Comparison of ENCODE assay signal across 10 cellular contexts in genomic region chr3:134372405-134373277, GRCh38. TPM values are rescaled to one million over a fixed set of nuclear protein-coding genes. Genes with fewer than 3 reads are reported as not detected.
DNase-seq lines count a peak whose midpoint lies in the region; ATAC-seq and TF ChIP-seq lines count a peak whose summit lies in the region.
"Had no signal": no experiment of that assay in that cellular context is flagged by ENCODE, and none has a peak within 500 bp of the region (broad histone marks: within the 10 kb centered on the region; RNA-seq: fewer than 3 reads in every experiment).

No MANE protein-coding gene starts in this region.

- peak overlapping the region; percentile 100 for H3K9ac ChIP-seq in endodermal cell (ENCODE audit: extremely low read depth, low read length, poor library complexity, severe bottlenecking)
- H3K9ac ChIP-seq in muscle layer of colon (ENCODE audit: low read length): peak overlapping the region; percentile 81
- no peak overlapping the region for H3K9ac ChIP-seq in MM.1S (ENCODE audit: low read length)

- peaks cover 41% of the 10 kb centered on the region for H3K36me3 ChIP-seq in endodermal cell (ENCODE audit: control insufficient read depth, insufficient read depth, low read length)
- peaks cover 47% of the 10 kb centered on the region for H3K36me3 ChIP-seq in muscle layer of colon (ENCODE audit: insufficient read depth, low read length)
- peaks cover 7% of the 10 kb centered on the region for H3K36me3 ChIP-seq in urinary bladder (ENCODE audit: insufficient read depth)
- no peaks in the 10 kb centered on the region for H3K36me3 ChIP-seq in MM.1S (replicated peaks; ENCODE audit: insufficient read depth, low read length)

- H3K9me2 ChIP-seq in MM.1S (replicated peaks; ENCODE audit: insufficient read depth, low read length): no peaks in the 10 kb centered on the region

- no peaks in the 10 kb centered on the region for H3K79me2 ChIP-seq in MM.1S (ENCODE audit: low read length)

- no peak overlapping the region for H3K27ac Mint-ChIP-seq in activated naive CD8-positive, alpha-beta T cell
- H3K27ac Mint-ChIP-seq in activated naive CD8-positive, alpha-beta T cell treated with anti-CD3 and anti-CD28 coated beads, Interleukin-2, amount 50 U/mL, for 24 hours: no peak overlapping the region
- H3K27ac Mint-ChIP-seq in endodermal cell: peak overlapping the region; percentile 96
- no peak overlapping the region for H3K27ac Mint-ChIP-seq in activated CD8-positive, alpha-beta memory T cell treated with anti-CD3 and anti-CD28 coated beads, Interleukin-2, amount 10 ng/mL, durations not matched to agents 7 days and 5 days

- CTCF ChIA-PET in activated CD8-positive, alpha-beta memory T cell treated with anti-CD3 and anti-CD28 coated beads, Interleukin-2, amount 10 ng/mL, durations not matched to agents 7 days and 5 days (lab: Charles Lee): no interaction called here

- no peaks in the 10 kb centered on the region for H4K20me1 ChIP-seq in MM.1S (ENCODE audit: insufficient read depth, low read length)

- H3K9me3 ChIP-seq in endodermal cell (ENCODE audit: control insufficient read depth, low read length) (no peaks in the 10 kb centered on the region), muscle layer of colon (ENCODE audit: low read length) (no peaks in the 10 kb centered on the region), MM.1S (replicated peaks; ENCODE audit: insufficient read depth, low read length) (no peaks in the 10 kb centered on the region)

- H3K4me3 Mint-ChIP-seq in activated naive CD8-positive, alpha-beta T cell: peak overlapping the region; percentile 32
- H3K4me3 Mint-ChIP-seq in activated naive CD8-positive, alpha-beta T cell treated with anti-CD3 and anti-CD28 coated beads, Interleukin-2, amount 50 U/mL, for 24 hours: no peak overlapping the region
- peak overlapping the region; percentile 93 for H3K4me3 Mint-ChIP-seq in endodermal cell
- no peak overlapping the region for H3K4me3 Mint-ChIP-seq in activated CD8-positive, alpha-beta memory T cell treated with anti-CD3 and anti-CD28 coated beads, Interleukin-2, amount 10 ng/mL, durations not matched to agents 7 days and 5 days

- ATAC-seq in activated naive CD8-positive, alpha-beta T cell treated with anti-CD3 and anti-CD28 coated beads, Interleukin-2, amount 50 U/mL, for 24 hours: no peak
- no peak for ATAC-seq in HG02870 (IDR thresholded peaks at IDR 0.05; ENCODE audit: unreplicated experiment)
- no peak for ATAC-seq in activated CD8-positive, alpha-beta memory T cell treated with anti-CD3 and anti-CD28 coated beads, Interleukin-2, amount 10 ng/mL, durations not matched to agents 7 days and 5 days

- WGBS in endodermal cell (ENCODE audit: insufficient coverage in 1 of 2, insufficient read length in 1 of 2), 2 experiments: 0 to 14% methylated on average over 6 to 9 of the region's 9 CpGs
- WGBS in urinary bladder: 13% methylated on average over 9 of the region's 9 CpGs

- no peaks in the 10 kb centered on the region for H3F3A ChIP-seq in MM.1S (ENCODE audit: insufficient read depth, low read length)

- H3K36me3 Mint-ChIP-seq in activated naive CD8-positive, alpha-beta T cell: no peaks in the 10 kb centered on the region
- H3K36me3 Mint-ChIP-seq in activated naive CD8-positive, alpha-beta T cell treated with anti-CD3 and anti-CD28 coated beads, Interleukin-2, amount 50 U/mL, for 24 hours (ENCODE audit: low read depth): no peaks in the 10 kb centered on the region
- H3K36me3 Mint-ChIP-seq in endodermal cell (ENCODE audit: low read depth): peaks cover 45% of the 10 kb centered on the region
- no peaks in the 10 kb centered on the region for H3K36me3 Mint-ChIP-seq in activated CD8-positive, alpha-beta memory T cell treated with anti-CD3 and anti-CD28 coated beads, Interleukin-2, amount 10 ng/mL, durations not matched to agents 7 days and 5 days

- H3K9me3 Mint-ChIP-seq in activated naive CD8-positive, alpha-beta T cell (ENCODE audit: low read depth): no peaks in the 10 kb centered on the region
- H3K9me3 Mint-ChIP-seq in activated naive CD8-positive, alpha-beta T cell treated with anti-CD3 and anti-CD28 coated beads, Interleukin-2, amount 50 U/mL, for 24 hours: no peaks in the 10 kb centered on the region
- no peaks in the 10 kb centered on the region for H3K9me3 Mint-ChIP-seq in endodermal cell
- no peaks in the 10 kb centered on the region for H3K9me3 Mint-ChIP-seq in activated CD8-positive, alpha-beta memory T cell treated with anti-CD3 and anti-CD28 coated beads, Interleukin-2, amount 10 ng/mL, durations not matched to agents 7 days and 5 days (ENCODE audit: low read depth)

- DNase-seq in activated naive CD8-positive, alpha-beta T cell treated with anti-CD3 and anti-CD28 coated beads, Interleukin-2, amount 50 U/mL, for 24 hours: no peak
- DNase-seq in endodermal cell (peak; percentile 54), MM.1S (no peak)
- DNase-seq in activated CD8-positive, alpha-beta memory T cell treated with anti-CD3 and anti-CD28 coated beads, Interleukin-2, amount 10 ng/mL, durations not matched to agents 7 days and 5 days: no peak
- DNase-seq: AML-193; effector CD8-positive, alpha-beta T cell had no signal

- no peak overlapping the region for H3K4me2 ChIP-seq in MM.1S (ENCODE audit: low read depth, low read length)

- H3K4me1 ChIP-seq in endodermal cell (ENCODE audit: control insufficient read depth, insufficient read depth, low read length): peaks cover 41% of the 10 kb centered on the region
- peaks cover 56% of the 10 kb centered on the region for H3K4me1 ChIP-seq in muscle layer of colon (ENCODE audit: insufficient read depth, low read length)
- H3K4me1 ChIP-seq in urinary bladder (ENCODE audit: insufficient read depth): no peaks in the 10 kb centered on the region
- no peaks in the 10 kb centered on the region for H3K4me1 ChIP-seq in MM.1S (ENCODE audit: low read length)

- H3K27me3 Mint-ChIP-seq in activated naive CD8-positive, alpha-beta T cell: peaks cover 24% of the 10 kb centered on the region
- H3K27me3 Mint-ChIP-seq in activated naive CD8-positive, alpha-beta T cell treated with anti-CD3 and anti-CD28 coated beads, Interleukin-2, amount 50 U/mL, for 24 hours: peaks cover 39% of the 10 kb centered on the region
- H3K27me3 Mint-ChIP-seq in endodermal cell (ENCODE audit: insufficient read depth): peaks cover 18% of the 10 kb centered on the region
- peaks cover 60% of the 10 kb centered on the region for H3K27me3 Mint-ChIP-seq in activated CD8-positive, alpha-beta memory T cell treated with anti-CD3 and anti-CD28 coated beads, Interleukin-2, amount 10 ng/mL, durations not matched to agents 7 days and 5 days

- H3K27ac ChIP-seq in endodermal cell (ENCODE audit: low read depth, low read length) (peak overlapping the region; percentile 100), muscle layer of colon (ENCODE audit: low read depth, low read length) (peak overlapping the region; percentile 72), urinary bladder (ENCODE audit: low read depth) (peak overlapping the region; percentile 94), MM.1S (ENCODE audit: low read length) (no peak overlapping the region)

- peak overlapping the region; percentile 88 for H3K4me3 ChIP-seq in endodermal cell (ENCODE audit: low read length)
- H3K4me3 ChIP-seq in muscle layer of colon (ENCODE audit: low read depth in 1 of 2, low read length in 2 of 2): peak overlapping the region; percentile 76 to 90
- H3K4me3 ChIP-seq in urinary bladder (ENCODE audit: low read depth, low read length): peak overlapping the region; percentile 57
- H3K4me3 ChIP-seq in MM.1S (ENCODE audit: low read length): no peak overlapping the region

- TF ChIP-seq CTCF in endodermal cell (conservative IDR thresholded peaks at IDR 0.05) (no peak), MM.1S (IDR thresholded peaks at IDR 0.05; ENCODE audit: low read length) (no peak)

- peaks cover 9% of the 10 kb centered on the region for H3K4me1 Mint-ChIP-seq in activated naive CD8-positive, alpha-beta T cell (ENCODE audit: low read depth)
- peaks cover 7% of the 10 kb centered on the region for H3K4me1 Mint-ChIP-seq in activated naive CD8-positive, alpha-beta T cell treated with anti-CD3 and anti-CD28 coated beads, Interleukin-2, amount 50 U/mL, for 24 hours
- peaks cover 58% of the 10 kb centered on the region for H3K4me1 Mint-ChIP-seq in endodermal cell
- peaks cover 8% of the 10 kb centered on the region for H3K4me1 Mint-ChIP-seq in activated CD8-positive, alpha-beta memory T cell treated with anti-CD3 and anti-CD28 coated beads, Interleukin-2, amount 10 ng/mL, durations not matched to agents 7 days and 5 days

- no peak overlapping the region for H2AFZ ChIP-seq in MM.1S (ENCODE audit: low read length)

- H3K27me3 ChIP-seq in endodermal cell (ENCODE audit: control insufficient read depth, insufficient read depth, low read length, poor library complexity, severe bottlenecking): no peaks in the 10 kb centered on the region
- H3K27me3 ChIP-seq in muscle layer of colon (ENCODE audit: control insufficient read depth in 1 of 2, insufficient read depth in 2 of 2, low read length in 2 of 2): no peaks in the 10 kb centered on the region
- H3K27me3 ChIP-seq in MM.1S (replicated peaks; ENCODE audit: insufficient read depth, low read length): peaks cover 37% of the 10 kb centered on the region

RNA-seq across cellular contexts. Expression of gene AMOTL2, which starts 1.6 kb away (rescaled TPM):
- 100 to 1,000 TPM; 109 to 153 TPM for total RNA-seq in endodermal cell
- 59.2 TPM for polyA plus RNA-seq in endodermal cell (2013, experiment 1 of 2)
- polyA plus RNA-seq in endodermal cell (2013, experiment 2 of 2): 56.9 TPM
- 37.0 TPM for total RNA-seq in urinary bladder
- polyA plus RNA-seq in urinary bladder: 49.6 TPM
- not detected for total RNA-seq in activated CD8-positive, alpha-beta memory T cell treated with anti-CD3 and anti-CD28 coated beads, Interleukin-2, amount 10 ng/mL, durations not matched to agents 7 days and 5 days

Comparison
In these comparisons a context has a peak if more than half of its experiments do, and no peak if none do; other contexts are left out.
1. H3K4me3 Mint-ChIP-seq: peak in activated naive CD8-positive, alpha-beta T cell (single experiment) and endodermal cell (single experiment); none in activated naive CD8-positive, alpha-beta T cell treated with anti-CD3 and anti-CD28 coated beads, Interleukin-2, amount 50 U/mL, for 24 hours (single experiment) and activated CD8-positive, alpha-beta memory T cell treated with anti-CD3 and anti-CD28 coated beads, Interleukin-2, amount 10 ng/mL, durations not matched to agents 7 days and 5 days (single experiment).
2. RNA of gene AMOTL2, which starts 1.6 kb away (total RNA-seq): 109 to 153 TPM in endodermal cell and 37.0 TPM in urinary bladder (single experiment); not detected in activated CD8-positive, alpha-beta memory T cell treated with anti-CD3 and anti-CD28 coated beads, Interleukin-2, amount 10 ng/mL, durations not matched to agents 7 days and 5 days; every median in the first group is over 10 times any median in the second.